ENCODE assay signal across 22 cellular contexts in the genomic region with DNA sequence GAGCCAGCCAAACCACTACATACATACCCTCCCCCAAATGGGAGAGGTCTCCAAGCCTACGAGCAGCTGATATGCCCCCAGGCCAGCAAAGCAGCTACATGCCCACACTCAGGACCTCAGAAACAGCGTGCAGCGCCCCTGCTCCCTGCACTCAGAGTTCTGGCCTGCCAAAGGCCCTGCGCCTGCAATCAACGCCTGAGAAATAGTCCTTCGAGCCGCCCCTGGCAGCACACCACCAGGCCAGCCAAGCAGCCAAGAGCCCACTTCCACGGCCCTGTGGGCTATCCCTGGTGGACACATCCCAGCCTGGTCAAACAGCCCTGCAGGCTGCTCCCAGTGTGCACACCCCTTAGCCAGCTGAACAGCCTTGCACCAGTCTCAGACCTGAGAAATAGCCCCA.
DNase-seq lines count a peak whose midpoint lies in the region; ATAC-seq, FAIRE-seq and TF ChIP-seq lines count a peak whose summit lies in the region.
"Had no signal": no experiment of that assay in that cellular context is flagged by ENCODE, and none has a peak within 500 bp of the region (broad histone marks: within the 10 kb centered on the region; RNA-seq: fewer than 3 reads in every experiment).

No MANE protein-coding gene starts in this region.

- no peak overlapping the region for H3K27ac ChIP-seq in kidney (ENCODE audit: low read depth in 2 of 2, low read length in 2 of 2)
- no peak overlapping the region for H3K27ac ChIP-seq in neuronal stem cell (replicated peaks; ENCODE audit: low read length)
- H3K27ac ChIP-seq in spleen, result no peak overlapping the region
- no peak overlapping the region for H3K27ac ChIP-seq in upper lobe of right lung
- H3K27ac ChIP-seq: BLaER1 treated with 17β-estradiol and CSF1 and Interleukin-3, amounts not matched to agents 10 nM and 100 nM; C4-2B had no signal

- H3K23ac ChIP-seq in neuronal stem cell (ENCODE audit: low read depth, low read length, poor library complexity), result no peak overlapping the region

- no peak overlapping the region for H3K14ac ChIP-seq in neuronal stem cell (ENCODE audit: low read length)

- peak; percentile 43 for DNase-seq in kidney
- DNase-seq in neuronal stem cell (ENCODE audit: low spot score), result no peak
- peak; percentile 41 for DNase-seq in spleen
- DNase-seq in upper lobe of right lung, result no peak
- no peak for DNase-seq in retina
- DNase-seq in NCI-H1417 treated with DMSO at 0.1 percent for 48 hours (lab: John Stamatoyannopoulos, UW), result no peak
- DNase-seq: 8988T; ACHN; Caco-2; Calu3; CD4-positive, alpha-beta T cell; CD8-positive, alpha-beta T cell; DMS79 treated with DMSO at 0.1 percent for 48 hours; GF-D8 had no signal

- H3K79me1 ChIP-seq in neuronal stem cell (ENCODE audit: low read depth, low read length), result no peaks in the 10 kb centered on the region

- whole genome bisulfite sequencing in neuronal stem cell (ENCODE audit: extremely low coverage in 2 of 2, insufficient read length in 2 of 2, insufficient replicate concordance in 1 of 2), 2 donors, result no CpG with 5 or more reads among the region's 8 CpGs
- 71 to 93% (median 86%) methylated on average over 6 to 8 of the region's 8 CpGs for WGBS in spleen, 5 donors

- H3K27me3 ChIP-seq in neuronal stem cell (ENCODE audit: control insufficient read depth in 3 of 3, insufficient read depth in 3 of 3, low read depth in 1 of 3, low read length in 3 of 3), result no peaks in the 10 kb centered on the region
- H3K27me3 ChIP-seq in spleen (replicated peaks in 1 of 7), result no peaks in the 10 kb centered on the region
- no peaks in the 10 kb centered on the region for H3K27me3 ChIP-seq in upper lobe of right lung
- H3K27me3 ChIP-seq: BLaER1 treated with 17β-estradiol and CSF1 and Interleukin-3, amounts not matched to agents 10 nM and 100 nM had no signal

- no peak overlapping the region for H2BK120ac ChIP-seq in neuronal stem cell (ENCODE audit: low read depth, low read length)

- no peak overlapping the region for H2AK5ac ChIP-seq in neuronal stem cell (ENCODE audit: low read depth, low read length)

- no peak overlapping the region for H4K91ac ChIP-seq in neuronal stem cell (ENCODE audit: low read depth, low read length, poor library complexity)

- peak overlapping the region; percentile 35 for H3K18ac ChIP-seq in neuronal stem cell (ENCODE audit: low read length)

- no peak overlapping the region for H2BK12ac ChIP-seq in neuronal stem cell (ENCODE audit: low read length)

- no peak overlapping the region for H4K8ac ChIP-seq in neuronal stem cell (ENCODE audit: low read depth, low read length)

- TF ChIP-seq CTCF in kidney (IDR thresholded peaks at IDR 0.05; ENCODE audit: borderline replicate concordance, extremely low read depth, insufficient read depth) (no peak), spleen (IDR thresholded peaks at IDR 0.05 in 8 of 11, conservative IDR thresholded peaks at IDR 0.05 in 3 of 11) (no peak), upper lobe of right lung (IDR thresholded peaks at IDR 0.05) (no peak)

- H2AFZ ChIP-seq in neuronal stem cell (ENCODE audit: low read length), result no peak overlapping the region

- no peak overlapping the region for H3K9ac ChIP-seq in kidney (ENCODE audit: low read length in 2 of 2)
- peak overlapping the region; percentile 30 for H3K9ac ChIP-seq in neuronal stem cell (ENCODE audit: low read depth, low read length, poor library complexity)
- H3K9ac ChIP-seq: BLaER1 treated with 17β-estradiol and CSF1 and Interleukin-3, amounts not matched to agents 10 nM and 100 nM had no signal

- no peak for TF ChIP-seq POLR2A in spleen (IDR thresholded peaks at IDR 0.05)

- no peak overlapping the region for H3K4ac ChIP-seq in neuronal stem cell (ENCODE audit: low read length)

- H3K36me3 ChIP-seq in kidney (ENCODE audit: control insufficient read depth in 1 of 2, insufficient read depth in 2 of 2, low read length in 2 of 2) (peaks cover 2 to 13% of the 10 kb centered on the region in 2 donors), neuronal stem cell (replicated peaks in 1 of 2; ENCODE audit: control insufficient read depth in 2 of 2, insufficient read depth in 2 of 2, low read length in 2 of 2) (peaks cover 4 to 47% of the 10 kb centered on the region in 2 donors), spleen (peaks cover 0 to 90% (median 24%) of the 10 kb centered on the region in 6 donors), upper lobe of right lung (peaks cover 33% of the 10 kb centered on the region)

- H3K4me2 ChIP-seq in neuronal stem cell (ENCODE audit: insufficient read depth, low read length, poor library complexity, severe bottlenecking), result no peak overlapping the region
- H3K4me2 ChIP-seq: BLaER1 treated with 17β-estradiol and CSF1 and Interleukin-3, amounts not matched to agents 10 nM and 100 nM had no signal

- ATAC-seq in upper lobe of right lung (peak; percentile 32), GM21515 (IDR thresholded peaks at IDR 0.05; ENCODE audit: unreplicated experiment) (no peak)
- ATAC-seq: CD8-positive, alpha-beta T cell had no signal

- FAIRE-seq in kidney (lab: Jason Lieb, UNC), result no peak
- FAIRE-seq: A204.1, D721Med, G401.6, GM12891, GM19239 had no signal

- peak overlapping the region; percentile 84 for H2BK5ac ChIP-seq in neuronal stem cell (ENCODE audit: low read length)

- intact Hi-C loops in kidney (cut with DNase I) (no loop called here), spleen (cut with DNase I; ENCODE audit: low total_unique reads) (no loop called here), upper lobe of right lung (cut with DNase I) (no loop called here)

- H3K9me3 ChIP-seq in kidney (ENCODE audit: control insufficient read depth in 1 of 2, low read length in 2 of 2) (peaks cover 2 to 13% of the 10 kb centered on the region in 2 donors), neuronal stem cell (replicated peaks in 1 of 2; ENCODE audit: control insufficient read depth in 2 of 2, insufficient read depth in 1 of 2, low read depth in 1 of 2, low read length in 2 of 2) (peaks cover 11 to 25% of the 10 kb centered on the region in 2 donors), spleen (peaks cover 0 to 50% (median 40%) of the 10 kb centered on the region in 8 donors), upper lobe of right lung (peaks cover 18% of the 10 kb centered on the region)

- H3K4me1 ChIP-seq in kidney (ENCODE audit: control insufficient read depth in 1 of 2, insufficient read depth in 1 of 2, low read depth in 1 of 2, low read length in 2 of 2), result no peaks in the 10 kb centered on the region
- no peaks in the 10 kb centered on the region for H3K4me1 ChIP-seq in neuronal stem cell (ENCODE audit: control insufficient read depth in 2 of 2, insufficient read depth in 1 of 2, low read depth in 1 of 2, low read length in 2 of 2)
- H3K4me1 ChIP-seq in spleen, result no peaks in the 10 kb centered on the region
- no peaks in the 10 kb centered on the region for H3K4me1 ChIP-seq in upper lobe of right lung
- H3K4me1 ChIP-seq: BLaER1 treated with 17β-estradiol and CSF1 and Interleukin-3, amounts not matched to agents 10 nM and 100 nM; Caco-2 had no signal

- H2BK15ac ChIP-seq in neuronal stem cell (ENCODE audit: low read length), result no peak overlapping the region

- H3K4me3 ChIP-seq in kidney (ENCODE audit: low read length in 2 of 2), result no peak overlapping the region
- H3K4me3 ChIP-seq in neuronal stem cell (ENCODE audit: low read length in 2 of 2), result no peak overlapping the region
- H3K4me3 ChIP-seq in spleen, result no peak overlapping the region
- H3K4me3 ChIP-seq in upper lobe of right lung, result no peak overlapping the region
- H3K4me3 ChIP-seq: BLaER1 treated with 17β-estradiol and CSF1 and Interleukin-3, amounts not matched to agents 10 nM and 100 nM had no signal

Comparison
In these comparisons a context has a peak if more than half of its experiments do, and no peak if none do; other contexts are left out.
1. DNase-seq: peak in kidney (single experiment) and spleen (single experiment); none in neuronal stem cell (single experiment), upper lobe of right lung (single experiment), retina (single experiment) and NCI-H1417 treated with DMSO at 0.1 percent for 48 hours (single experiment).